Comparison of ENCODE assay signal across 35 cellular contexts in the genomic region with DNA sequence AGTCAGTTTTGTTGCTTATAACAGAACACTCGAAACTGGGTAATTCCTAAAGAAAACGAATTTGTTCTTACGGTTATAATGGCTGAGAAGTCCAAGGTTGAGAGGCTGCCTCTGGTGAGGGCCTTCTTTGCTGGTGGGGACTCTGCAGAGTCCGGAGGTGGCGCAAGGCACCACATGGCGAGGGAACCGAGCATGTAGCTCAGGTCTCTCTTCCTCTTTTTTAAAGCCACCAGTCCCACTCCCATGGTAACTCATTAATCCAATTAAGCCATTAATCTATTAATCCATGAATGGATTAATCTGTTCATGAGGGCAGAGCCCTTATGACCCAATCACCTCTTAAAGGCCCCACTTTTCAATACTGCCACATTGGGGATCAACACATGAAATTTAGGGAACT. TPM values are rescaled to one million over a fixed set of nuclear protein-coding genes. Genes with fewer than 3 reads are reported as not detected.
"Had no signal": no experiment of that assay in that cellular context is flagged by ENCODE, and none has a peak within 500 bp of the region (broad histone marks: within the 10 kb centered on the region; RNA-seq: fewer than 3 reads in every experiment).

No MANE protein-coding gene starts in this region.

- H3K27me3 ChIP-seq: esophagus muscularis mucosa, foreskin keratinocyte, gastroesophageal sphincter, heart left ventricle, hepatocyte, left lung, right atrium auricular region, stomach, thyroid gland had no signal

- H3K4me3 Mint-ChIP-seq: naive thymus-derived CD8-positive, alpha-beta T cell; nephron progenitor cell had no signal

- H3K4me3 ChIP-seq: coronary artery, esophagus muscularis mucosa, gastroesophageal sphincter, heart left ventricle, hepatocyte, left lung, prostate gland, right atrium auricular region, smooth muscle cell, stomach, thyroid gland had no signal

- H3K4me1 Mint-ChIP-seq: naive thymus-derived CD8-positive, alpha-beta T cell had no signal

- H3K9me3 Mint-ChIP-seq: naive thymus-derived CD8-positive, alpha-beta T cell; nephron progenitor cell had no signal

- H3K27ac ChIP-seq: coronary artery, esophagus muscularis mucosa, foreskin keratinocyte, gastroesophageal sphincter, heart left ventricle, hepatocyte, left lung, prostate gland, right atrium auricular region, stomach, thyroid gland had no signal

- H2AFZ ChIP-seq: hepatocyte had no signal

- H3K4me1 ChIP-seq: foreskin keratinocyte, heart left ventricle, left lung, prostate gland, right atrium auricular region, stomach, thyroid gland had no signal

- DNase-seq: dermis blood vessel endothelial cell; effector memory CD4-positive, alpha-beta T cell; foreskin keratinocyte; heart left ventricle; kidney; left cardiac atrium; left lung; mesendoderm; midbrain; naive thymus-derived CD8-positive, alpha-beta T cell; nephron progenitor cell; nucleus accumbens; stimulated activated CD4-positive, alpha-beta T cell treated with anti-CD3 and anti-CD28 coated beads, Interleukin-12 subunit alpha, Interleukin-12 subunit beta, amount 100 ng/mL, for 4 hours; stimulated activated CD4-positive, alpha-beta T cell treated with anti-CD3 and anti-CD28 coated beads, Interleukin-1b, Interleukin-23, amount 100 ng/mL, for 48 hours; stimulated activated CD4-positive, alpha-beta T cell treated with anti-CD3 and anti-CD28 coated beads, Interleukin-4, amount 100 ng/mL, for 1 hour; stimulated activated CD8-positive, alpha-beta memory T cell treated with anti-CD3 and anti-CD28 coated beads, Interleukin-4, amount 100 ng/mL, for 48 hours; stimulated activated naive CD4-positive, alpha-beta T cell; stomach; thyroid gland; trophoblast cell had no signal

- H3K4me2 ChIP-seq: hepatocyte, smooth muscle cell had no signal

- ATAC-seq: foreskin keratinocyte; gastroesophageal sphincter; heart left ventricle; left cardiac atrium; left lung; naive thymus-derived CD8-positive, alpha-beta T cell; sciatic nerve had no signal

- H3K9me3 ChIP-seq: esophagus muscularis mucosa, gastroesophageal sphincter, heart left ventricle, left lung, prostate gland, right atrium auricular region, stomach, thyroid gland had no signal

- H3K27ac Mint-ChIP-seq: nephron progenitor cell had no signal

- H3K27me3 Mint-ChIP-seq: naive thymus-derived CD8-positive, alpha-beta T cell had no signal

RNA-seq across cellular contexts. Expression of a gene that starts 50.0 kb away (rescaled TPM):
- total RNA-seq: dermis blood vessel endothelial cell; endothelial cell of umbilical vein; epithelial cell of proximal tubule; fibroblast of lung; foreskin keratinocyte; gastroesophageal sphincter; hepatocyte; kidney; lung microvascular endothelial cell; myocyte; naive thymus-derived CD8-positive, alpha-beta T cell; osteocyte; smooth muscle cell; stomach; subcutaneous adipose tissue had no signal
- polyA plus RNA-seq: endothelial cell of umbilical vein; fibroblast of lung; hepatocyte; naive thymus-derived CD8-positive, alpha-beta T cell; smooth muscle cell had no signal
